1 cellular context compared by ENCODE assay signal in the genomic region with DNA sequence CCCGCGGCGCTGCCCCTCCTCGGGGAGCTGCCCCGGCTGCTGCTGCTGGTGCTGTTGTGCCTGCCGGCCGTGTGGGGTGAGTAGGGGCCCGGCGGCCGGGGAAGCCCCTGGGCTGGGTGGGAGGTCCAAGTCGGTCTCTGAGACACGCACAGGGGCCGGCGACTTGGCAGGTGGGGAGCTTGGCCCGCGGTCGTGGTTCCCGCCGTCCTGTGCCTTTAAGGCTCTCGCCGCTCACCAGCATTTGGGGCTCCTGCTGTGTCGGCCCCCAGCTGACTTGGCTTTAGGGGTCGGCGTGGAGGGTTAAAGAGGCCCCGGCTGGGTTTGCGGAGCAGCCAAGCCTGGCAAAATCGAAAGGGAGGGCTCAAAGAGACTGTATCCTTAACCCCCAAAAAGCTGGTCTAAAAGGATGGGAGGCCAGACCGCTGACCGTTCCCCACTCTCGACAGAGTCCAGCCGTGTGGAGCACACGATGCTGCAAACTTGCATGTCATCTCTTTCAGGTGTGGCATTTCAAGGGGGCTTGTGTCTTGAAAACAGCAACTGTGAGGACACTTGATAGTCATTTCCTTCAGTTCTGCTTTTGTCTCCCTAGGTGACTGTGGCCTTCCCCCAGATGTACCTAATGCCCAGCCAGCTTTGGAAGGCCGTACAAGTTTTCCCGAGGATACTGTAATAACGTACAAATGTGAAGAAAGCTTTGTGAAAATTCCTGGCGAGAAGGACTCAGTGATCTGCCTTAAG.
TF ChIP-seq lines count a peak whose summit lies in the region.

No MANE protein-coding gene starts in this region.

TF ChIP-seq in HepG2, 621 proteins besides CTCF, POLR2A, EP300 and RAD21 (continued from another document and continues in another):
- TF ChIP-seq RBM22 (optimal IDR thresholded peaks at IDR 0.05; ENCODE audit: low read length) (no peak), GZF1 (CRISPR knock-in tag; IDR thresholded peaks at IDR 0.05) (no peak), ARHGAP35 (CRISPR knock-in tag; IDR thresholded peaks at IDR 0.05; ENCODE audit: borderline replicate concordance) (0 out of 2 replicates have a peak, but pooled peaks have one; percentile 55), CBFB (CRISPR knock-in tag; IDR thresholded peaks at IDR 0.05) (no peak), HDAC2 (CRISPR knock-in tag; IDR thresholded peaks at IDR 0.05) (no peak), NCOA1 (CRISPR knock-in tag; IDR thresholded peaks at IDR 0.05) (no peak), ATAD3A (CRISPR knock-in tag; IDR thresholded peaks at IDR 0.05) (no peak), RBM39 (IDR thresholded peaks at IDR 0.05; ENCODE audit: low read depth, low read length, poor library complexity, severe bottlenecking) (no peak), ZNF317 (CRISPR knock-in tag; IDR thresholded peaks at IDR 0.05) (no peak), SAP130 (CRISPR knock-in tag; IDR thresholded peaks at IDR 0.05; ENCODE audit: low read depth) (0 out of 2 replicates have a peak, but pooled peaks have one; percentile 24), POLR2AphosphoS2 (IDR thresholded peaks at IDR 0.05; ENCODE audit: low read depth, low read length) (no peak), TOPORS (CRISPR knock-in tag; IDR thresholded peaks at IDR 0.05) (no peak), SP4 (CRISPR knock-in tag; IDR thresholded peaks at IDR 0.05) (peak; percentile 2; the same call in 1 of the 2 replicates), CREB1 (IDR thresholded peaks at IDR 0.05) (no peak), CREB1 (CRISPR knock-in tag; IDR thresholded peaks at IDR 0.05) (no peak), ZC3H4 (CRISPR knock-in tag; IDR thresholded peaks at IDR 0.05; ENCODE audit: borderline replicate concordance) (no peak), ZNF768 (CRISPR knock-in tag; IDR thresholded peaks at IDR 0.05) (no peak; the same call in 1 of the 2 replicates), ZNF138 (CRISPR knock-in tag; IDR thresholded peaks at IDR 0.05; ENCODE audit: low read depth) (no peak), SKI (IDR thresholded peaks at IDR 0.05; ENCODE audit: partially characterized antibody) (no peak), NR2F1 (CRISPR knock-in tag; IDR thresholded peaks at IDR 0.05) (no peak), ZNF562 (CRISPR knock-in tag; IDR thresholded peaks at IDR 0.05; ENCODE audit: borderline replicate concordance) (no peak), EZH2 (conservative IDR thresholded peaks at IDR 0.05; ENCODE audit: low read depth, low read length) (no peak), ZMYM3 (CRISPR knock-in tag; IDR thresholded peaks at IDR 0.05) (no peak), ZNF790 (CRISPR knock-in tag; IDR thresholded peaks at IDR 0.05; ENCODE audit: borderline replicate concordance) (no peak), MLLT10 (CRISPR knock-in tag; IDR thresholded peaks at IDR 0.05) (no peak), FOXK2 (IDR thresholded peaks at IDR 0.05) (no peak), ZNF891 (CRISPR knock-in tag; IDR thresholded peaks at IDR 0.05) (no peak)
- TF ChIP-seq, protein P1, sequence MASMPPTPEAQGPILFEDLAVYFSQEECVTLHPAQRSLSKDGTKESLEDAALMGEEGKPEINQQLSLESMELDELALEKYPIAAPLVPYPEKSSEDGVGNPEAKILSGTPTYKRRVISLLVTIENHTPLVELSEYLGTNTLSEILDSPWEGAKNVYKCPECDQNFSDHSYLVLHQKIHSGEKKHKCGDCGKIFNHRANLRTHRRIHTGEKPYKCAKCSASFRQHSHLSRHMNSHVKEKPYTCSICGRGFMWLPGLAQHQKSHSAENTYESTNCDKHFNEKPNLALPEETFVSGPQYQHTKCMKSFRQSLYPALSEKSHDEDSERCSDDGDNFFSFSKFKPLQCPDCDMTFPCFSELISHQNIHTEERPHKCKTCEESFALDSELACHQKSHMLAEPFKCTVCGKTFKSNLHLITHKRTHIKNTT (CRISPR knock-in tag; IDR thresholded peaks at IDR 0.05): no peak
- TF ChIP-seq, protein P2, sequence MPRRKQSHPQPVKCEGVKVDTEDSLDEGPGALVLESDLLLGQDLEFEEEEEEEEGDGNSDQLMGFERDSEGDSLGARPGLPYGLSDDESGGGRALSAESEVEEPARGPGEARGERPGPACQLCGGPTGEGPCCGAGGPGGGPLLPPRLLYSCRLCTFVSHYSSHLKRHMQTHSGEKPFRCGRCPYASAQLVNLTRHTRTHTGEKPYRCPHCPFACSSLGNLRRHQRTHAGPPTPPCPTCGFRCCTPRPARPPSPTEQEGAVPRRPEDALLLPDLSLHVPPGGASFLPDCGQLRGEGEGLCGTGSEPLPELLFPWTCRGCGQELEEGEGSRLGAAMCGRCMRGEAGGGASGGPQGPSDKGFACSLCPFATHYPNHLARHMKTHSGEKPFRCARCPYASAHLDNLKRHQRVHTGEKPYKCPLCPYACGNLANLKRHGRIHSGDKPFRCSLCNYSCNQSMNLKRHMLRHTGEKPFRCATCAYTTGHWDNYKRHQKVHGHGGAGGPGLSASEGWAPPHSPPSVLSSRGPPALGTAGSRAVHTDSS (CRISPR knock-in tag; conservative IDR thresholded peaks at IDR 0.05): no peak
- TF ChIP-seq, protein P3, sequence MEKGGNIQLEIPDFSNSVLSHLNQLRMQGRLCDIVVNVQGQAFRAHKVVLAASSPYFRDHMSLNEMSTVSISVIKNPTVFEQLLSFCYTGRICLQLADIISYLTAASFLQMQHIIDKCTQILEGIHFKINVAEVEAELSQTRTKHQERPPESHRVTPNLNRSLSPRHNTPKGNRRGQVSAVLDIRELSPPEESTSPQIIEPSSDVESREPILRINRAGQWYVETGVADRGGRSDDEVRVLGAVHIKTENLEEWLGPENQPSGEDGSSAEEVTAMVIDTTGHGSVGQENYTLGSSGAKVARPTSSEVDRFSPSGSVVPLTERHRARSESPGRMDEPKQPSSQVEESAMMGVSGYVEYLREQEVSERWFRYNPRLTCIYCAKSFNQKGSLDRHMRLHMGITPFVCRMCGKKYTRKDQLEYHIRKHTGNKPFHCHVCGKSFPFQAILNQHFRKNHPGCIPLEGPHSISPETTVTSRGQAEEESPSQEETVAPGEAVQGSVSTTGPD (CRISPR knock-in tag; IDR thresholded peaks at IDR 0.05): no peak
- TF ChIP-seq, protein P4, sequence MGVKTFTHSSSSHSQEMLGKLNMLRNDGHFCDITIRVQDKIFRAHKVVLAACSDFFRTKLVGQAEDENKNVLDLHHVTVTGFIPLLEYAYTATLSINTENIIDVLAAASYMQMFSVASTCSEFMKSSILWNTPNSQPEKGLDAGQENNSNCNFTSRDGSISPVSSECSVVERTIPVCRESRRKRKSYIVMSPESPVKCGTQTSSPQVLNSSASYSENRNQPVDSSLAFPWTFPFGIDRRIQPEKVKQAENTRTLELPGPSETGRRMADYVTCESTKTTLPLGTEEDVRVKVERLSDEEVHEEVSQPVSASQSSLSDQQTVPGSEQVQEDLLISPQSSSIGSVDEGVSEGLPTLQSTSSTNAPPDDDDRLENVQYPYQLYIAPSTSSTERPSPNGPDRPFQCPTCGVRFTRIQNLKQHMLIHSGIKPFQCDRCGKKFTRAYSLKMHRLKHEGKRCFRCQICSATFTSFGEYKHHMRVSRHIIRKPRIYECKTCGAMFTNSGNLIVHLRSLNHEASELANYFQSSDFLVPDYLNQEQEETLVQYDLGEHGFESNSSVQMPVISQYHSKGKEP (CRISPR knock-in tag; IDR thresholded peaks at IDR 0.05): no peak
- TF ChIP-seq, protein P5, sequence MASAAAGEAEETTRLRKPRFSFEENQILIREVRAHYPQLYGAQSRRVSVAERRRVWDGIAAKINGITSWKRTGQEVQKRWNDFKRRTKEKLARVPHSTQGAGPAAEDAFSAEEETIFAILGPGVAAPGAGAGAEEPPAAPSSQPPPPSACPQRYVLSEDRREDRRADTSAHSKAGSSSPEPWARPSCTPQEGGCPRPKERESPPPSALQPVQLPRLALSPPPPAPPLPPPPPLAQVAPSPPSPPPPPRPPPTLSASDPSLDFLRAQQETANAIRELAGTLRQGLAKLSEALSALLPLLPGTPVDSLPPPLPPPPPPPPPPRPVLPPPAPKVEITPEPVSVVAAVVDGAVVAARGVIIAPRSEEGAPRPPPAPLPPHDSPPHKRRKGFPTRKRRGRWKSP (CRISPR knock-in tag; IDR thresholded peaks at IDR 0.05): no peak
- TF ChIP-seq, protein P6, sequence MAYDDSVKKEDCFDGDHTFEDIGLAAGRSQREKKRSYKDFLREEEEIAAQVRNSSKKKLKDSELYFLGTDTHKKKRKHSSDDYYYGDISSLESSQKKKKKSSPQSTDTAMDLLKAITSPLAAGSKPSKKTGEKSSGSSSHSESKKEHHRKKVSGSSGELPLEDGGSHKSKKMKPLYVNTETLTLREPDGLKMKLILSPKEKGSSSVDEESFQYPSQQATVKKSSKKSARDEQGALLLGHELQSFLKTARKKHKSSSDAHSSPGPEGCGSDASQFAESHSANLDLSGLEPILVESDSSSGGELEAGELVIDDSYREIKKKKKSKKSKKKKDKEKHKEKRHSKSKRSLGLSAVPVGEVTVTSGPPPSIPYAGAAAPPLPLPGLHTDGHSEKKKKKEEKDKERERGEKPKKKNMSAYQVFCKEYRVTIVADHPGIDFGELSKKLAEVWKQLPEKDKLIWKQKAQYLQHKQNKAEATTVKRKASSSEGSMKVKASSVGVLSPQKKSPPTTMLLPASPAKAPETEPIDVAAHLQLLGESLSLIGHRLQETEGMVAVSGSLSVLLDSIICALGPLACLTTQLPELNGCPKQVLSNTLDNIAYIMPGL (CRISPR knock-in tag; IDR thresholded peaks at IDR 0.05; ENCODE audit: borderline replicate concordance in 1 of 2, low read depth in 1 of 2): peak in 1 of 2 experiments; percentile 10; a peak in 3 of 4 replicates
- TF ChIP-seq, protein P7, sequence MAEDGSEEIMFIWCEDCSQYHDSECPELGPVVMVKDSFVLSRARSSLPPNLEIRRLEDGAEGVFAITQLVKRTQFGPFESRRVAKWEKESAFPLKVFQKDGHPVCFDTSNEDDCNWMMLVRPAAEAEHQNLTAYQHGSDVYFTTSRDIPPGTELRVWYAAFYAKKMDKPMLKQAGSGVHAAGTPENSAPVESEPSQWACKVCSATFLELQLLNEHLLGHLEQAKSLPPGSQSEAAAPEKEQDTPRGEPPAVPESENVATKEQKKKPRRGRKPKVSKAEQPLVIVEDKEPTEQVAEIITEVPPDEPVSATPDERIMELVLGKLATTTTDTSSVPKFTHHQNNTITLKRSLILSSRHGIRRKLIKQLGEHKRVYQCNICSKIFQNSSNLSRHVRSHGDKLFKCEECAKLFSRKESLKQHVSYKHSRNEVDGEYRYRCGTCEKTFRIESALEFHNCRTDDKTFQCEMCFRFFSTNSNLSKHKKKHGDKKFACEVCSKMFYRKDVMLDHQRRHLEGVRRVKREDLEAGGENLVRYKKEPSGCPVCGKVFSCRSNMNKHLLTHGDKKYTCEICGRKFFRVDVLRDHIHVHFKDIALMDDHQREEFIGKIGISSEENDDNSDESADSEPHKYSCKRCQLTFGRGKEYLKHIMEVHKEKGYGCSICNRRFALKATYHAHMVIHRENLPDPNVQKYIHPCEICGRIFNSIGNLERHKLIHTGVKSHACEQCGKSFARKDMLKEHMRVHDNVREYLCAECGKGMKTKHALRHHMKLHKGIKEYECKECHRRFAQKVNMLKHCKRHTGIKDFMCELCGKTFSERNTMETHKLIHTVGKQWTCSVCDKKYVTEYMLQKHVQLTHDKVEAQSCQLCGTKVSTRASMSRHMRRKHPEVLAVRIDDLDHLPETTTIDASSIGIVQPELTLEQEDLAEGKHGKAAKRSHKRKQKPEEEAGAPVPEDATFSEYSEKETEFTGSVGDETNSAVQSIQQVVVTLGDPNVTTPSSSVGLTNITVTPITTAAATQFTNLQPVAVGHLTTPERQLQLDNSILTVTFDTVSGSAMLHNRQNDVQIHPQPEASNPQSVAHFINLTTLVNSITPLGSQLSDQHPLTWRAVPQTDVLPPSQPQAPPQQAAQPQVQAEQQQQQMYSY (CRISPR knock-in tag; IDR thresholded peaks at IDR 0.05): 0 out of 2 replicates have a peak, but pooled peaks have one; percentile 18
- TF ChIP-seq, protein P8, sequence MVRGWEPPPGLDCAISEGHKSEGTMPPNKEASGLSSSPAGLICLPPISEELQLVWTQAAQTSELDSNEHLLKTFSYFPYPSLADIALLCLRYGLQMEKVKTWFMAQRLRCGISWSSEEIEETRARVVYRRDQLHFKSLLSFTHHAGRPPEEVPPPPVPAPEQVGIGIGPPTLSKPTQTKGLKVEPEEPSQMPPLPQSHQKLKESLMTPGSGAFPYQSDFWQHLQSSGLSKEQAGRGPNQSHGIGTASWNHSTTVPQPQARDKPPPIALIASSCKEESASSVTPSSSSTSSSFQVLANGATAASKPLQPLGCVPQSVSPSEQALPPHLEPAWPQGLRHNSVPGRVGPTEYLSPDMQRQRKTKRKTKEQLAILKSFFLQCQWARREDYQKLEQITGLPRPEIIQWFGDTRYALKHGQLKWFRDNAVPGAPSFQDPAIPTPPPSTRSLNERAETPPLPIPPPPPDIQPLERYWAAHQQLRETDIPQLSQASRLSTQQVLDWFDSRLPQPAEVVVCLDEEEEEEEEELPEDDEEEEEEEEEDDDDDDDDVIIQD (CRISPR knock-in tag; IDR thresholded peaks at IDR 0.05; ENCODE audit: low read depth): no peak
- TF ChIP-seq, protein P9, sequence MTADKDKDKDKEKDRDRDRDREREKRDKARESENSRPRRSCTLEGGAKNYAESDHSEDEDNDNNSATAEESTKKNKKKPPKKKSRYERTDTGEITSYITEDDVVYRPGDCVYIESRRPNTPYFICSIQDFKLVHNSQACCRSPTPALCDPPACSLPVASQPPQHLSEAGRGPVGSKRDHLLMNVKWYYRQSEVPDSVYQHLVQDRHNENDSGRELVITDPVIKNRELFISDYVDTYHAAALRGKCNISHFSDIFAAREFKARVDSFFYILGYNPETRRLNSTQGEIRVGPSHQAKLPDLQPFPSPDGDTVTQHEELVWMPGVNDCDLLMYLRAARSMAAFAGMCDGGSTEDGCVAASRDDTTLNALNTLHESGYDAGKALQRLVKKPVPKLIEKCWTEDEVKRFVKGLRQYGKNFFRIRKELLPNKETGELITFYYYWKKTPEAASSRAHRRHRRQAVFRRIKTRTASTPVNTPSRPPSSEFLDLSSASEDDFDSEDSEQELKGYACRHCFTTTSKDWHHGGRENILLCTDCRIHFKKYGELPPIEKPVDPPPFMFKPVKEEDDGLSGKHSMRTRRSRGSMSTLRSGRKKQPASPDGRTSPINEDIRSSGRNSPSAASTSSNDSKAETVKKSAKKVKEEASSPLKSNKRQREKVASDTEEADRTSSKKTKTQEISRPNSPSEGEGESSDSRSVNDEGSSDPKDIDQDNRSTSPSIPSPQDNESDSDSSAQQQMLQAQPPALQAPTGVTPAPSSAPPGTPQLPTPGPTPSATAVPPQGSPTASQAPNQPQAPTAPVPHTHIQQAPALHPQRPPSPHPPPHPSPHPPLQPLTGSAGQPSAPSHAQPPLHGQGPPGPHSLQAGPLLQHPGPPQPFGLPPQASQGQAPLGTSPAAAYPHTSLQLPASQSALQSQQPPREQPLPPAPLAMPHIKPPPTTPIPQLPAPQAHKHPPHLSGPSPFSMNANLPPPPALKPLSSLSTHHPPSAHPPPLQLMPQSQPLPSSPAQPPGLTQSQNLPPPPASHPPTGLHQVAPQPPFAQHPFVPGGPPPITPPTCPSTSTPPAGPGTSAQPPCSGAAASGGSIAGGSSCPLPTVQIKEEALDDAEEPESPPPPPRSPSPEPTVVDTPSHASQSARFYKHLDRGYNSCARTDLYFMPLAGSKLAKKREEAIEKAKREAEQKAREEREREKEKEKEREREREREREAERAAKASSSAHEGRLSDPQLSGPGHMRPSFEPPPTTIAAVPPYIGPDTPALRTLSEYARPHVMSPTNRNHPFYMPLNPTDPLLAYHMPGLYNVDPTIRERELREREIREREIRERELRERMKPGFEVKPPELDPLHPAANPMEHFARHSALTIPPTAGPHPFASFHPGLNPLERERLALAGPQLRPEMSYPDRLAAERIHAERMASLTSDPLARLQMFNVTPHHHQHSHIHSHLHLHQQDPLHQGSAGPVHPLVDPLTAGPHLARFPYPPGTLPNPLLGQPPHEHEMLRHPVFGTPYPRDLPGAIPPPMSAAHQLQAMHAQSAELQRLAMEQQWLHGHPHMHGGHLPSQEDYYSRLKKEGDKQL (CRISPR knock-in tag; IDR thresholded peaks at IDR 0.05; ENCODE audit: low read depth): no peak
